In genomic region chr2:182694189-182694588, GRCh38 we compare ENCODE assay signal across 15 cellular contexts.
"Had no signal": no experiment of that assay in that cellular context is flagged by ENCODE, and none has a peak within 500 bp of the region (broad histone marks: within the 10 kb centered on the region; RNA-seq: fewer than 3 reads in every experiment).

No MANE protein-coding gene starts in this region.

- H3K4me1 Mint-ChIP-seq: naive thymus-derived CD4-positive, alpha-beta T cell; nephron progenitor cell had no signal

- H3K36me3 Mint-ChIP-seq: naive thymus-derived CD4-positive, alpha-beta T cell; type B pancreatic cell had no signal

- H3K4me3 Mint-ChIP-seq: naive thymus-derived CD4-positive, alpha-beta T cell; nephron progenitor cell; type B pancreatic cell had no signal

- DNase-seq: effector memory CD4-positive, alpha-beta T cell; gastrocnemius medialis; heart right ventricle; hypothalamus; kidney glomerular epithelial cell; mesendoderm; naive thymus-derived CD4-positive, alpha-beta T cell; nephron progenitor cell; posterior cingulate gyrus; small intestine; stimulated activated CD4-positive, alpha-beta T cell treated with anti-CD3 and anti-CD28 coated beads, Interleukin-12 subunit alpha, Interleukin-12 subunit beta, amount 100 ng/mL, for 4 hours; stimulated activated CD4-positive, alpha-beta T cell treated with anti-CD3 and anti-CD28 coated beads, Interleukin-2, amount 100 ng/mL, for 48 hours; stimulated activated naive CD4-positive, alpha-beta T cell treated with Interleukin-2 at 50 U/mL for 16 hours; thyroid gland had no signal

- ATAC-seq: gastrocnemius medialis; heart right ventricle; naive thymus-derived CD4-positive, alpha-beta T cell had no signal

- H3K27me3 Mint-ChIP-seq: type B pancreatic cell had no signal

- H3K27ac Mint-ChIP-seq: naive thymus-derived CD4-positive, alpha-beta T cell; nephron progenitor cell; type B pancreatic cell had no signal

- H3K9me3 Mint-ChIP-seq: type B pancreatic cell had no signal
